In the genomic region with DNA sequence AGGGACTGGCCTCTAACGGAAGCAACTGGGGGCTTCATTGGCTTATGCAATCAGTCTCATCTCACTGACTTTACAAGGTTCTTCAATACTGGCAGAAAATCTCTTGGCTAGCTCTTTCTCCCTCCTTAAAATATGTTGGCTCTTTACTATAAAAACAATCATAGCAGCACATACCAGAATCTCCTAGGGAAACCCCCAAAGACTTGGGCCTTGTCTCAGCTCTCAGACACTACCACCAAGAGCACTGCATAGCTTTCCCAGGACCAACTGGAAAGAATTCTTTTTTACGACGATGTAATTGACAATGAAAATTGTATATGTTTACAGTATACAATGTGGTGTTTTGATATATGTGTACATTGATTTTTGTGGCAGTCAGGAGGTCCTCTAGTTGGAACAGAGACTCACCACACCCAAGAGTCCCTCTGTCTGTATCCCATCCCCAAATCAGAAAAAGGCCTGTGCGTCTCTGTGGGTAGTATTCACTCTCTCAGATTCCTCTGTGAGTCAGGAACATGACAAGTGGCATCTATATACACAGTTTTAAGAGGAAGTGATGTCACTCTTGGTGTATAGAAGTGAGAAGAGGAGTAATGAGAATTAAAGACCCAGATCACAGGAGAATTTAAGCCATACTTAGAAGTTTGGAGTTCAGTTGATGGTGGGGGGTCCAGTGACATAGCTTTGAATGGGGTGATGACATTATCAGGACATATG, we compare ENCODE assay signal across 9 cellular contexts. TPM values are rescaled to one million over a fixed set of nuclear protein-coding genes. Genes with fewer than 3 reads are reported as not detected.
A peak's percentile ranks its signal among the peaks of the same experiment; 100 is the strongest.
DNase-seq lines count a peak whose midpoint lies in the region; ATAC-seq and TF ChIP-seq lines count a peak whose summit lies in the region.
"Had no signal": no experiment of that assay in that cellular context is flagged by ENCODE, and none has a peak within 500 bp of the region (broad histone marks: within the 10 kb centered on the region; RNA-seq: fewer than 3 reads in every experiment).

No MANE protein-coding gene starts in this region.

- DNase-seq in AG10803 (ENCODE audit: low read depth) (peak; percentile 21), neuronal stem cell (ENCODE audit: low spot score) (no peak), HuH-7 (ENCODE audit: low spot score) (no peak)
- DNase-seq in activated naive CD4-positive, alpha-beta T cell treated with anti-CD3 and anti-CD28 coated beads, Interleukin-2, amount 50 U/mL, for 72 hours (ENCODE audit: low spot score in 2 of 2) = no peak
- DNase-seq: DND-41 had no signal

- H4K8ac ChIP-seq in neuronal stem cell (ENCODE audit: low read depth, low read length) = no peak overlapping the region

- TF ChIP-seq RAD21 in liver (IDR thresholded peaks at IDR 0.05) = no peak

- H3K27me3 ChIP-seq in liver (ENCODE audit: control insufficient read depth in 4 of 4, insufficient read depth in 4 of 4, low read length in 3 of 4) (no peaks in the 10 kb centered on the region), neuronal stem cell (ENCODE audit: control insufficient read depth in 3 of 3, insufficient read depth in 3 of 3, low read depth in 1 of 3, low read length in 3 of 3) (no peaks in the 10 kb centered on the region)

- H3K36me3 Mint-ChIP-seq in IgD-negative memory B cell = peaks cover 6% of the 10 kb centered on the region
- H3K36me3 Mint-ChIP-seq in activated naive CD4-positive, alpha-beta T cell treated with anti-CD3 and anti-CD28 coated beads, Interleukin-2, amount 50 U/mL, for 72 hours = peaks cover 31 to 43% of the 10 kb centered on the region in 2 donors

- H3K4me2 ChIP-seq in neuronal stem cell (ENCODE audit: insufficient read depth, low read length, poor library complexity, severe bottlenecking) = no peak overlapping the region

- H3K9me3 ChIP-seq in liver (ENCODE audit: control insufficient read depth in 4 of 4, low read length in 3 of 4) = no peaks in the 10 kb centered on the region
- no peaks in the 10 kb centered on the region for H3K9me3 ChIP-seq in neuronal stem cell (replicated peaks in 1 of 2; ENCODE audit: control insufficient read depth in 2 of 2, insufficient read depth in 1 of 2, low read depth in 1 of 2, low read length in 2 of 2)

- H3K9ac ChIP-seq in liver (ENCODE audit: low read depth in 1 of 2, low read length in 2 of 2) (no peak overlapping the region), neuronal stem cell (ENCODE audit: low read depth, low read length, poor library complexity) (no peak overlapping the region)

- no peak overlapping the region for H2BK15ac ChIP-seq in neuronal stem cell (ENCODE audit: low read length)

- H3K4me3 ChIP-seq in AG10803 (ENCODE audit: low read length) = no peak overlapping the region
- no peak overlapping the region for H3K4me3 ChIP-seq in liver (ENCODE audit: low read depth in 1 of 3, low read length in 3 of 3)
- no peak overlapping the region for H3K4me3 ChIP-seq in neuronal stem cell (ENCODE audit: low read length in 2 of 2)

- H3K4ac ChIP-seq in neuronal stem cell (ENCODE audit: low read length) = no peak overlapping the region

- H2BK120ac ChIP-seq in neuronal stem cell (ENCODE audit: low read depth, low read length) = no peak overlapping the region

- H3K79me1 ChIP-seq in neuronal stem cell (ENCODE audit: low read depth, low read length) = no peaks in the 10 kb centered on the region

- H3K36me3 ChIP-seq in liver (ENCODE audit: control insufficient read depth in 4 of 4, insufficient read depth in 3 of 4, low read depth in 1 of 4, low read length in 3 of 4) (no peaks in the 10 kb centered on the region), neuronal stem cell (replicated peaks in 1 of 2; ENCODE audit: control insufficient read depth in 2 of 2, insufficient read depth in 2 of 2, low read length in 2 of 2) (no peaks in the 10 kb centered on the region)

- H3K4me1 Mint-ChIP-seq in IgD-negative memory B cell = peaks cover 61 to 82% (median 71%) of the 10 kb centered on the region in 3 donors

- no peak overlapping the region for H3K18ac ChIP-seq in neuronal stem cell (ENCODE audit: low read length)

- H2BK12ac ChIP-seq in neuronal stem cell (ENCODE audit: low read length) = no peak overlapping the region

- no peak overlapping the region for H2AK5ac ChIP-seq in neuronal stem cell (ENCODE audit: low read depth, low read length)

- H2AFZ ChIP-seq in neuronal stem cell (ENCODE audit: low read length) = no peak overlapping the region

- TF ChIP-seq CTCF in AG10803 (conservative IDR thresholded peaks at IDR 0.05; ENCODE audit: low read length) (no peak), liver (IDR thresholded peaks at IDR 0.05; ENCODE audit: low read depth, low read length, missing input control) (no peak)

- no peak overlapping the region for H3K14ac ChIP-seq in neuronal stem cell (ENCODE audit: low read length)

- WGBS in liver = 87% methylated on average over 4 of the region's 4 CpGs
- WGBS in neuronal stem cell (ENCODE audit: extremely low coverage in 2 of 2, insufficient read length in 2 of 2, insufficient replicate concordance in 1 of 2), 2 donors = no CpG with 5 or more reads among the region's 4 CpGs

- H3K4me1 ChIP-seq in liver (ENCODE audit: control insufficient read depth in 4 of 4, insufficient read depth in 4 of 4, low read length in 3 of 4) (peaks cover 15 to 49% (median 35%) of the 10 kb centered on the region in 4 donors), neuronal stem cell (ENCODE audit: control insufficient read depth in 2 of 2, insufficient read depth in 1 of 2, low read depth in 1 of 2, low read length in 2 of 2) (peaks cover 0 to 9% of the 10 kb centered on the region in 2 donors)

- no peaks in the 10 kb centered on the region for H3K9me3 Mint-ChIP-seq in IgD-negative memory B cell
- H3K9me3 Mint-ChIP-seq in activated naive CD4-positive, alpha-beta T cell treated with anti-CD3 and anti-CD28 coated beads, Interleukin-2, amount 50 U/mL, for 72 hours = no peaks in the 10 kb centered on the region

- no peaks in the 10 kb centered on the region for H3K27me3 Mint-ChIP-seq in IgD-negative memory B cell

- peak overlapping the region; percentile 38 to 94 (median 62) for H3K4me3 Mint-ChIP-seq in IgD-negative memory B cell

- peak overlapping the region; percentile 89 to 97 (median 91) for H3K27ac Mint-ChIP-seq in IgD-negative memory B cell
- peak overlapping the region; percentile 96 to 97 for H3K27ac Mint-ChIP-seq in activated naive CD4-positive, alpha-beta T cell treated with anti-CD3 and anti-CD28 coated beads, Interleukin-2, amount 50 U/mL, for 72 hours

- H3K23ac ChIP-seq in neuronal stem cell (ENCODE audit: low read depth, low read length, poor library complexity) = no peak overlapping the region

- no peak overlapping the region for H2BK5ac ChIP-seq in neuronal stem cell (ENCODE audit: low read length)

- H3K27ac ChIP-seq in liver (ENCODE audit: low read depth in 1 of 2, low read length in 2 of 2) (peak overlapping the region; percentile 42 to 53), neuronal stem cell (replicated peaks; ENCODE audit: low read length) (no peak overlapping the region)

- no peak overlapping the region for H4K91ac ChIP-seq in neuronal stem cell (ENCODE audit: low read depth, low read length, poor library complexity)

- ATAC-seq in activated naive CD4-positive, alpha-beta T cell treated with anti-CD3 and anti-CD28 coated beads, Interleukin-2, amount 50 U/mL, for 72 hours = peak; percentile 93 to 94
- no peak for ATAC-seq in HG02763 (IDR thresholded peaks at IDR 0.05; ENCODE audit: unreplicated experiment)
- no peak for ATAC-seq in GM18519 (IDR thresholded peaks at IDR 0.05; ENCODE audit: low FRiP score, unreplicated experiment)

TF ChIP-seq in liver, 16 proteins besides CTCF, POLR2A, EP300 and RAD21:
- TF ChIP-seq REST (IDR thresholded peaks at IDR 0.05) = no peak
- TF ChIP-seq GABPA (IDR thresholded peaks at IDR 0.05 in 1 of 2, conservative IDR thresholded peaks at IDR 0.05 in 1 of 2) = peak in 1 of 2 donors; percentile 12
TF ChIP-seq in liver: peak in this region for 1.

RNA-seq across cellular contexts. Expression of gene SMAP2, which starts 21.1 kb away (rescaled TPM):
- polyA plus RNA-seq in IgD-negative memory B cell (624 TPM), liver (10 to 100 TPM; 25.5 to 34.1 TPM)
- 100 to 1,000 TPM; 229 to 299 TPM for total RNA-seq in activated naive CD4-positive, alpha-beta T cell treated with anti-CD3 and anti-CD28 coated beads, Interleukin-2, amount 50 U/mL, for 72 hours
- 10 to 100 TPM; 20.0 to 36.8 TPM for total RNA-seq in liver
- 12.8 TPM for polyA plus RNA-seq in neuronal stem cell (2013, experiment 1 of 2)
- 12.4 TPM for polyA plus RNA-seq in neuronal stem cell (2013, experiment 2 of 2)

RNA-seq across cellular contexts. Expression of gene ZFP69B, which starts 55.7 kb away (rescaled TPM):
- polyA plus RNA-seq in IgD-negative memory B cell (0.95 TPM), liver (under 1 TPM; 0.19 to 0.45 TPM)
- total RNA-seq in activated naive CD4-positive, alpha-beta T cell treated with anti-CD3 and anti-CD28 coated beads, Interleukin-2, amount 50 U/mL, for 72 hours = 1 to 10 TPM; 1.6 to 6.9 TPM
- under 1 TPM; 0.79 to 0.92 TPM for total RNA-seq in liver
- polyA plus RNA-seq in neuronal stem cell (2013, experiment 1 of 2) = 5.8 TPM
- polyA plus RNA-seq in neuronal stem cell (2013, experiment 2 of 2) = 5.6 TPM

Comparison
In these comparisons a context has a peak if more than half of its experiments do, and no peak if none do; other contexts are left out.
1. ATAC-seq: peak in activated naive CD4-positive, alpha-beta T cell treated with anti-CD3 and anti-CD28 coated beads, Interleukin-2, amount 50 U/mL, for 72 hours (2 of 2); none in HG02763 (single experiment) and GM18519 (single experiment).
2. RNA of gene SMAP2, which starts 21.1 kb away (total RNA-seq): 229 to 299 TPM in activated naive CD4-positive, alpha-beta T cell treated with anti-CD3 and anti-CD28 coated beads, Interleukin-2, amount 50 U/mL, for 72 hours; 20.0 to 36.8 TPM in liver; every median in the first group is over 4 times any median in the second.